Comparison of ENCODE assay signal across 1 cellular context in the genomic region with DNA sequence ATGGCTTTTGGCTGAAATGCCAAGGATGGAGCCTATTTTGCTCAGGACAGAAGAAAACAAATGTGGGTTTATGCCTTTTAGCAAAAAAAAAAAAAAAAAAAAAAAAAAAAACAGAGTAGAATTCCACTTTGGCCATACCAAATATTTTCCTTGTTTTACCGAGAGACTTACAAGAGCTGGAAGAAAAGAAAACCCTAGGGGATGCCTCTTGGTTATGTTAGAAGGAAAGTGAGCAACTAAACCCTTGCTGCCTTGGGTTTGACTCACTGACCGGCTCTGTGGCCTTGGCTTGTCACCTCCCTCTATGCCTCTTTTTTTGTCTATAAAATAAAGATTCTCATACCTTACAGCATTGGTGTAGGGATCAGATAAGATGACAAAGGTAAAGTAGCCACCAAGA.
TF ChIP-seq lines count a peak whose summit lies in the region.

No MANE protein-coding gene starts in this region.

TF ChIP-seq in H1, 55 proteins besides CTCF, POLR2A, EP300 and RAD21:
- TF ChIP-seq, protein P1, sequence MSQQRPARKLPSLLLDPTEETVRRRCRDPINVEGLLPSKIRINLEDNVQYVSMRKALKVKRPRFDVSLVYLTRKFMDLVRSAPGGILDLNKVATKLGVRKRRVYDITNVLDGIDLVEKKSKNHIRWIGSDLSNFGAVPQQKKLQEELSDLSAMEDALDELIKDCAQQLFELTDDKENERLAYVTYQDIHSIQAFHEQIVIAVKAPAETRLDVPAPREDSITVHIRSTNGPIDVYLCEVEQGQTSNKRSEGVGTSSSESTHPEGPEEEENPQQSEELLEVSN (IDR thresholded peaks at IDR 0.05) = no peak
- no peak for TF ChIP-seq CEBPB (IDR thresholded peaks at IDR 0.05; ENCODE audit: low read depth, low read length)
- no peak for TF ChIP-seq HDAC6 (IDR thresholded peaks at IDR 0.05; ENCODE audit: low read depth, low read length)
- TF ChIP-seq, protein P2, sequence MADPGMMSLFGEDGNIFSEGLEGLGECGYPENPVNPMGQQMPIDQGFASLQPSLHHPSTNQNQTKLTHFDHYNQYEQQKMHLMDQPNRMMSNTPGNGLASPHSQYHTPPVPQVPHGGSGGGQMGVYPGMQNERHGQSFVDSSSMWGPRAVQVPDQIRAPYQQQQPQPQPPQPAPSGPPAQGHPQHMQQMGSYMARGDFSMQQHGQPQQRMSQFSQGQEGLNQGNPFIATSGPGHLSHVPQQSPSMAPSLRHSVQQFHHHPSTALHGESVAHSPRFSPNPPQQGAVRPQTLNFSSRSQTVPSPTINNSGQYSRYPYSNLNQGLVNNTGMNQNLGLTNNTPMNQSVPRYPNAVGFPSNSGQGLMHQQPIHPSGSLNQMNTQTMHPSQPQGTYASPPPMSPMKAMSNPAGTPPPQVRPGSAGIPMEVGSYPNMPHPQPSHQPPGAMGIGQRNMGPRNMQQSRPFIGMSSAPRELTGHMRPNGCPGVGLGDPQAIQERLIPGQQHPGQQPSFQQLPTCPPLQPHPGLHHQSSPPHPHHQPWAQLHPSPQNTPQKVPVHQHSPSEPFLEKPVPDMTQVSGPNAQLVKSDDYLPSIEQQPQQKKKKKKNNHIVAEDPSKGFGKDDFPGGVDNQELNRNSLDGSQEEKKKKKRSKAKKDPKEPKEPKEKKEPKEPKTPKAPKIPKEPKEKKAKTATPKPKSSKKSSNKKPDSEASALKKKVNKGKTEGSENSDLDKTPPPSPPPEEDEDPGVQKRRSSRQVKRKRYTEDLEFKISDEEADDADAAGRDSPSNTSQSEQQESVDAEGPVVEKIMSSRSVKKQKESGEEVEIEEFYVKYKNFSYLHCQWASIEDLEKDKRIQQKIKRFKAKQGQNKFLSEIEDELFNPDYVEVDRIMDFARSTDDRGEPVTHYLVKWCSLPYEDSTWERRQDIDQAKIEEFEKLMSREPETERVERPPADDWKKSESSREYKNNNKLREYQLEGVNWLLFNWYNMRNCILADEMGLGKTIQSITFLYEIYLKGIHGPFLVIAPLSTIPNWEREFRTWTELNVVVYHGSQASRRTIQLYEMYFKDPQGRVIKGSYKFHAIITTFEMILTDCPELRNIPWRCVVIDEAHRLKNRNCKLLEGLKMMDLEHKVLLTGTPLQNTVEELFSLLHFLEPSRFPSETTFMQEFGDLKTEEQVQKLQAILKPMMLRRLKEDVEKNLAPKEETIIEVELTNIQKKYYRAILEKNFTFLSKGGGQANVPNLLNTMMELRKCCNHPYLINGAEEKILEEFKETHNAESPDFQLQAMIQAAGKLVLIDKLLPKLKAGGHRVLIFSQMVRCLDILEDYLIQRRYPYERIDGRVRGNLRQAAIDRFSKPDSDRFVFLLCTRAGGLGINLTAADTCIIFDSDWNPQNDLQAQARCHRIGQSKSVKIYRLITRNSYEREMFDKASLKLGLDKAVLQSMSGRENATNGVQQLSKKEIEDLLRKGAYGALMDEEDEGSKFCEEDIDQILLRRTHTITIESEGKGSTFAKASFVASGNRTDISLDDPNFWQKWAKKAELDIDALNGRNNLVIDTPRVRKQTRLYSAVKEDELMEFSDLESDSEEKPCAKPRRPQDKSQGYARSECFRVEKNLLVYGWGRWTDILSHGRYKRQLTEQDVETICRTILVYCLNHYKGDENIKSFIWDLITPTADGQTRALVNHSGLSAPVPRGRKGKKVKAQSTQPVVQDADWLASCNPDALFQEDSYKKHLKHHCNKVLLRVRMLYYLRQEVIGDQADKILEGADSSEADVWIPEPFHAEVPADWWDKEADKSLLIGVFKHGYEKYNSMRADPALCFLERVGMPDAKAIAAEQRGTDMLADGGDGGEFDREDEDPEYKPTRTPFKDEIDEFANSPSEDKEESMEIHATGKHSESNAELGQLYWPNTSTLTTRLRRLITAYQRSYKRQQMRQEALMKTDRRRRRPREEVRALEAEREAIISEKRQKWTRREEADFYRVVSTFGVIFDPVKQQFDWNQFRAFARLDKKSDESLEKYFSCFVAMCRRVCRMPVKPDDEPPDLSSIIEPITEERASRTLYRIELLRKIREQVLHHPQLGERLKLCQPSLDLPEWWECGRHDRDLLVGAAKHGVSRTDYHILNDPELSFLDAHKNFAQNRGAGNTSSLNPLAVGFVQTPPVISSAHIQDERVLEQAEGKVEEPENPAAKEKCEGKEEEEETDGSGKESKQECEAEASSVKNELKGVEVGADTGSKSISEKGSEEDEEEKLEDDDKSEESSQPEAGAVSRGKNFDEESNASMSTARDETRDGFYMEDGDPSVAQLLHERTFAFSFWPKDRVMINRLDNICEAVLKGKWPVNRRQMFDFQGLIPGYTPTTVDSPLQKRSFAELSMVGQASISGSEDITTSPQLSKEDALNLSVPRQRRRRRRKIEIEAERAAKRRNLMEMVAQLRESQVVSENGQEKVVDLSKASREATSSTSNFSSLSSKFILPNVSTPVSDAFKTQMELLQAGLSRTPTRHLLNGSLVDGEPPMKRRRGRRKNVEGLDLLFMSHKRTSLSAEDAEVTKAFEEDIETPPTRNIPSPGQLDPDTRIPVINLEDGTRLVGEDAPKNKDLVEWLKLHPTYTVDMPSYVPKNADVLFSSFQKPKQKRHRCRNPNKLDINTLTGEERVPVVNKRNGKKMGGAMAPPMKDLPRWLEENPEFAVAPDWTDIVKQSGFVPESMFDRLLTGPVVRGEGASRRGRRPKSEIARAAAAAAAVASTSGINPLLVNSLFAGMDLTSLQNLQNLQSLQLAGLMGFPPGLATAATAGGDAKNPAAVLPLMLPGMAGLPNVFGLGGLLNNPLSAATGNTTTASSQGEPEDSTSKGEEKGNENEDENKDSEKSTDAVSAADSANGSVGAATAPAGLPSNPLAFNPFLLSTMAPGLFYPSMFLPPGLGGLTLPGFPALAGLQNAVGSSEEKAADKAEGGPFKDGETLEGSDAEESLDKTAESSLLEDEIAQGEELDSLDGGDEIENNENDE (IDR thresholded peaks at IDR 0.05; ENCODE audit: insufficient replicate concordance, low read length) = no peak
- TF ChIP-seq TAF1 (IDR thresholded peaks at IDR 0.05; ENCODE audit: low read depth, low read length) = no peak
- TF ChIP-seq PHF8 (conservative IDR thresholded peaks at IDR 0.05; ENCODE audit: low read depth, low read length) = no peak
- no peak for TF ChIP-seq POU5F1 (IDR thresholded peaks at IDR 0.05; ENCODE audit: low read depth, low read length)
- TF ChIP-seq GABPA (IDR thresholded peaks at IDR 0.05; ENCODE audit: borderline replicate concordance, insufficient read depth, low read length) = no peak
- no peak for TF ChIP-seq NANOG (IDR thresholded peaks at IDR 0.05; ENCODE audit: insufficient read depth, low read depth, low read length, poor library complexity, severe bottlenecking)
- TF ChIP-seq KDM4A (IDR thresholded peaks at IDR 0.05; ENCODE audit: low read depth, low read length, severe bottlenecking) = no peak
- TF ChIP-seq, protein P3, sequence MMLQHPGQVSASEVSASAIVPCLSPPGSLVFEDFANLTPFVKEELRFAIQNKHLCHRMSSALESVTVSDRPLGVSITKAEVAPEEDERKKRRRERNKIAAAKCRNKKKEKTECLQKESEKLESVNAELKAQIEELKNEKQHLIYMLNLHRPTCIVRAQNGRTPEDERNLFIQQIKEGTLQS (IDR thresholded peaks at IDR 0.05; ENCODE audit: insufficient read depth, low read depth, low read length) = no peak
- no peak for TF ChIP-seq MAFK (IDR thresholded peaks at IDR 0.05; ENCODE audit: low read depth, low read length)
- no peak for TF ChIP-seq GTF2F1 (IDR thresholded peaks at IDR 0.05; ENCODE audit: borderline replicate concordance, low read depth, low read length)
